ENCODE assay signal across 29 cellular contexts in the genomic region with DNA sequence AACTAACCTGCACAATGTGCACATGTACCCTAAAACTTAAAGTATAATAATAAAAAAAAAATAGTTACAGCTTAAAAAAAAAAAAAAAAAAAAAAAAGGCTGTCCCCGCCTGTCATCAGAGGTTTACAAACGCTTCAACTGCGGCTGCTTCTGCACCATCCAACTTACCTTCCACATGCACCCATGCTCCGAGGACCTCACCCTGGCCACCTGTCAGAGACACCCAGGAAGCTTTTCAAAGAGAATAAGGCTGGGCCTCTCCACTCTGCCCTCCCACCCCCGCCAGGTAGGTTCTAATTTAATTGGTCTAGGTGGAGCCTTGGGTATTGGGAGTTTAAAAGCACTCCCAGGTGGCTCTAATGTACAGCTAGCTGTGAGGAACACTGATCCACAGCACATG.
"Had no signal": no experiment of that assay in that cellular context is flagged by ENCODE, and none has a peak within 500 bp of the region (broad histone marks: within the 10 kb centered on the region; RNA-seq: fewer than 3 reads in every experiment).

No MANE protein-coding gene starts in this region.

- H3K4me1 Mint-ChIP-seq: endodermal cell had no signal

- H3K27ac ChIP-seq: colonic mucosa, coronary artery, dorsolateral prefrontal cortex, epithelial cell of prostate, esophagus muscularis mucosa, esophagus squamous epithelium, foreskin keratinocyte, gastrocnemius medialis, gastroesophageal sphincter, heart left ventricle, heart right ventricle had no signal

- H3K9me3 Mint-ChIP-seq: dendritic cell treated with granulocyte-macrophage colony-stimulating factor and Interleukin-4, amounts not matched to agents 40 ng/mL and 50 ng/mL, for 4 days; effector memory CD8-positive, alpha-beta T cell; endodermal cell had no signal

- H3K4me3 Mint-ChIP-seq: dendritic cell treated with granulocyte-macrophage colony-stimulating factor and Interleukin-4, amounts not matched to agents 40 ng/mL and 50 ng/mL, for 4 days; effector memory CD8-positive, alpha-beta T cell; endodermal cell had no signal

- H3K4me3 ChIP-seq: colonic mucosa, coronary artery, dorsolateral prefrontal cortex, esophagus muscularis mucosa, esophagus squamous epithelium, gastrocnemius medialis, gastroesophageal sphincter, heart left ventricle, heart right ventricle had no signal

- ATAC-seq: effector memory CD8-positive, alpha-beta T cell; esophagus mucosa; foreskin keratinocyte; gastrocnemius medialis; gastroesophageal sphincter; heart left ventricle; heart right ventricle had no signal

- FAIRE-seq: colon, endometrium, endothelial cell of umbilical vein, frontal cortex had no signal

- H3K4me1 ChIP-seq: colonic mucosa, esophagus muscularis mucosa, gastrocnemius medialis, gastroesophageal sphincter, heart left ventricle, heart right ventricle had no signal

- H3K27me3 ChIP-seq: colonic mucosa, dorsolateral prefrontal cortex, esophagus muscularis mucosa, esophagus squamous epithelium, foreskin keratinocyte, gastroesophageal sphincter, heart left ventricle, heart right ventricle had no signal

- H3K27ac Mint-ChIP-seq: dendritic cell treated with granulocyte-macrophage colony-stimulating factor and Interleukin-4, amounts not matched to agents 40 ng/mL and 50 ng/mL, for 4 days; effector memory CD8-positive, alpha-beta T cell; endodermal cell had no signal

- H3K36me3 ChIP-seq: colonic mucosa, esophagus muscularis mucosa, esophagus squamous epithelium, gastrocnemius medialis, gastroesophageal sphincter, heart left ventricle, heart right ventricle had no signal

- H3K9me3 ChIP-seq: colonic mucosa, esophagus muscularis mucosa, esophagus squamous epithelium, gastrocnemius medialis, gastroesophageal sphincter, heart left ventricle, heart right ventricle had no signal

- DNase-seq: colonic mucosa; cortex of kidney; dermis blood vessel endothelial cell; dorsolateral prefrontal cortex; effector CD4-positive, alpha-beta T cell; effector CD8-positive, alpha-beta T cell; effector memory CD4-positive, alpha-beta T cell; effector memory CD8-positive, alpha-beta T cell; endodermal cell; erythroblast; esophagus squamous epithelium; foreskin fibroblast; foreskin keratinocyte; foreskin melanocyte; gastrocnemius medialis; glutamatergic neuron; head of caudate nucleus; heart left ventricle; heart right ventricle had no signal
